ENCODE assay signal across 23 cellular contexts in the genomic region with DNA sequence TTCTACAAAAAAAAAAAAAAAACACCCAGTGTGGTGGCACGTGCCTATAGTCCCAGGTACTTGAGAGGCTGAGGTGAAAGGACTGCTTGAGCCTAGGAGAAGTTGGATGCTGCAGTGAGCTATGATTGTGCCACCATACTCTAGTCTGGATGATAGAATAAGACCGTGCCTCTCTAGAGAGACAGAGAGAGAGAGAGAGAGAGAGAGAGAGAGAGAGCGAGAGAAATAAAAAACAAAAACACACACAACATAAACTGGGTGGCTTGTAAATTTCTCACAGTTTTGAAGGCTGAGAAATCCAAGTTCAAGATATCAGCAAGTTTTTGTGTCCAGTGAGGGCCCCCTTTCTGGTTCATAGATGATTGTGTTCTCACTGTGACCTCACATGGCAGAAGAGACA.
"Had no signal": no experiment of that assay in that cellular context is flagged by ENCODE, and none has a peak within 500 bp of the region (broad histone marks: within the 10 kb centered on the region; RNA-seq: fewer than 3 reads in every experiment).

No MANE protein-coding gene starts in this region.

- DNase-seq: IMR-90, Karpas-422, KG1, MG63, NCI-H1092, NCI-H1105 treated with DMSO at 0.1 percent for 48 hours, NCI-H1417 treated with DMSO at 0.1 percent for 48 hours, NCI-H146, NCI-H1694 treated with DMSO at 0.1 percent for 48 hours, NCI-H1930, NCI-H2081 treated with DMSO at 0.1 percent for 48 hours, NCI-H2171, NCI-H446, NCI-H510A, NCI-H524 treated with DMSO at 0.1 percent for 48 hours, NCI-H69, NCI-H774, SHP77 treated with DMSO at 0.1 percent for 48 hours had no signal

- H3K27ac ChIP-seq: SJSA1, SK-N-MC had no signal

- H3K36me3 ChIP-seq: MG63, SJSA1 had no signal

- H3K27me3 ChIP-seq: MG63, SJSA1 had no signal

- H3K9me3 ChIP-seq: MG63, SJSA1 had no signal

- ATAC-seq: Panc1, PC-3, Right ventricle myocardium inferior had no signal

- H3K4me3 ChIP-seq: MG63, SJSA1, SK-N-MC had no signal
